29 cellular contexts compared by ENCODE assay signal in genomic region chr1:36693652-36694051, GRCh38.
"Had no signal": no experiment of that assay in that cellular context is flagged by ENCODE, and none has a peak within 500 bp of the region (broad histone marks: within the 10 kb centered on the region; RNA-seq: fewer than 3 reads in every experiment).

No MANE protein-coding gene starts in this region.

- H3K4me1 Mint-ChIP-seq: activated CD4-positive, alpha-beta T cell treated with anti-CD3 and anti-CD28 coated beads, Interleukin-2, amount 10 ng/mL, durations not matched to agents 7 days and 5 days; activated T-helper 17 cell treated with anti-CD3 and anti-CD28 coated beads, Interleukin-2, amount 50 U/mL, for 72 hours; WTC11 had no signal

- H3K36me3 ChIP-seq: cardiac muscle cell, colonic mucosa, esophagus muscularis mucosa, gastroesophageal sphincter, heart right ventricle had no signal

- H3K4me3 ChIP-seq: cardiac muscle cell, colonic mucosa, dorsolateral prefrontal cortex, esophagus muscularis mucosa, gastroesophageal sphincter, heart right ventricle, hepatocyte had no signal

- H3K4me1 ChIP-seq: colonic mucosa, esophagus muscularis mucosa, gastroesophageal sphincter, heart right ventricle had no signal

- DNase-seq: activated CD4-positive, alpha-beta T cell treated with anti-CD3 and anti-CD28 coated beads for 1 hour; activated CD4-positive, alpha-beta T cell treated with anti-CD3 and anti-CD28 coated beads for 4 hours; activated CD4-positive, alpha-beta T cell treated with anti-CD3 and anti-CD28 coated beads, Interleukin-2, amount 10 ng/mL, durations not matched to agents 7 days and 5 days; activated CD4-positive, alpha-beta T cell treated with anti-CD3 and anti-CD28 coated beads, Interleukin-2, amount 50 U/mL, for 48 hours; activated CD8-positive, alpha-beta memory T cell treated with anti-CD3 and anti-CD28 coated beads for 24 hours; activated CD8-positive, alpha-beta T cell treated with anti-CD3 and anti-CD28 coated beads for 36 hours; activated effector memory CD4-positive, alpha-beta T cell treated with Interleukin-2 at 50 U/mL for 16 hours; activated gamma-delta T cell treated with Interleukin-2 at 50 U/mL for 16 hours; activated naive CD4-positive, alpha-beta T cell treated with anti-CD3 and anti-CD28 coated beads, Interleukin-2, amount 50 U/mL, for 16 hours; activated naive CD4-positive, alpha-beta T cell treated with Interleukin-2 at 50 U/mL for 16 hours; activated T-cell treated with anti-CD3 and anti-CD28 coated beads, Interleukin-2, amount 50 U/mL, for 4 hours; amniotic stem cell; central memory CD4-positive, alpha-beta T cell; cerebellar nuclear complex; colonic mucosa; effector memory CD4-positive, alpha-beta T cell; erythroblast; foreskin melanocyte; heart right ventricle; T-helper 2 cell had no signal

- H3K4me3 Mint-ChIP-seq: activated CD4-positive, alpha-beta T cell treated with anti-CD3 and anti-CD28 coated beads, Interleukin-2, amount 10 ng/mL, durations not matched to agents 7 days and 5 days; activated CD8-positive, alpha-beta T cell treated with anti-CD3 and anti-CD28 coated beads for 36 hours; activated naive CD8-positive, alpha-beta T cell; activated T-cell treated with anti-CD3 and anti-CD28 coated beads, Interleukin-2, amount 50 U/mL, for 4 hours; activated T-helper 17 cell treated with anti-CD3 and anti-CD28 coated beads, Interleukin-2, amount 50 U/mL, for 72 hours; dendritic cell treated with granulocyte-macrophage colony-stimulating factor and Interleukin-4, amounts not matched to agents 40 ng/mL and 50 ng/mL, for 4 days; WTC11 had no signal

- ATAC-seq: activated CD8-positive, alpha-beta T cell treated with anti-CD3 and anti-CD28 coated beads for 36 hours; activated T-cell treated with anti-CD3 and anti-CD28 coated beads, Interleukin-2, amount 50 U/mL, for 4 hours; activated T-helper 17 cell treated with anti-CD3 and anti-CD28 coated beads, Interleukin-2, amount 50 U/mL, for 72 hours; gastroesophageal sphincter; heart right ventricle; WTC11 had no signal

- H3K27ac Mint-ChIP-seq: activated CD4-positive, alpha-beta T cell treated with anti-CD3 and anti-CD28 coated beads, Interleukin-2, amount 10 ng/mL, durations not matched to agents 7 days and 5 days; activated CD8-positive, alpha-beta T cell treated with anti-CD3 and anti-CD28 coated beads for 36 hours; activated naive CD8-positive, alpha-beta T cell; activated T-helper 17 cell treated with anti-CD3 and anti-CD28 coated beads, Interleukin-2, amount 50 U/mL, for 72 hours; dendritic cell treated with granulocyte-macrophage colony-stimulating factor and Interleukin-4, amounts not matched to agents 40 ng/mL and 50 ng/mL, for 4 days; WTC11 had no signal

- H3K9me3 Mint-ChIP-seq: activated CD4-positive, alpha-beta T cell treated with anti-CD3 and anti-CD28 coated beads, Interleukin-2, amount 10 ng/mL, durations not matched to agents 7 days and 5 days; activated CD8-positive, alpha-beta T cell treated with anti-CD3 and anti-CD28 coated beads for 36 hours; activated T-cell treated with anti-CD3 and anti-CD28 coated beads, Interleukin-2, amount 50 U/mL, for 4 hours; activated T-helper 17 cell treated with anti-CD3 and anti-CD28 coated beads, Interleukin-2, amount 50 U/mL, for 72 hours; dendritic cell treated with granulocyte-macrophage colony-stimulating factor and Interleukin-4, amounts not matched to agents 40 ng/mL and 50 ng/mL, for 4 days; WTC11 had no signal

- H3K27ac ChIP-seq: cardiac muscle cell, colonic mucosa, dorsolateral prefrontal cortex, esophagus muscularis mucosa, gastroesophageal sphincter, heart right ventricle, hepatocyte had no signal

- H3K27me3 ChIP-seq: colonic mucosa had no signal

- H3K36me3 Mint-ChIP-seq: activated naive CD8-positive, alpha-beta T cell; WTC11 had no signal

- H3K9me3 ChIP-seq: colonic mucosa, esophagus muscularis mucosa, gastroesophageal sphincter, heart right ventricle had no signal
